8 cellular contexts compared by ENCODE assay signal in the genomic region with DNA sequence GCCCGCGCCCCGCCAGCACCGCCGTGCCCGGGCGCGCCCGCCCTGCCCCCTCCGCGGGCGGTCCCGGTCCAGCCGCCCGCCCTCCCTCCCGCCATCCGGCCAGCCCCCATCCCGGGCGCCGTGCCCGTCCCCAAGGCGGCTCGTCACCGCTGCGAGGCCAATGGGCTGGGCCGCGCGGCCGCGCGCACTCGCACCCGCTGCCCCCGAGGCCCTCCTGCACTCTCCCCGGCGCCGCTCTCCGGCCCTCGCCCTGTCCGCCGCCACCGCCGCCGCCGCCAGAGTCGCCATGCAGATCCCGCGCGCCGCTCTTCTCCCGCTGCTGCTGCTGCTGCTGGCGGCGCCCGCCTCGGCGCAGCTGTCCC. TPM values are rescaled to one million over a fixed set of nuclear protein-coding genes. Genes with fewer than 3 reads are reported as not detected.
DNase-seq lines count a peak whose midpoint lies in the region; ATAC-seq and TF ChIP-seq lines count a peak whose summit lies in the region.

A gene (plus strand): TSS at position 187 of the 362 bp plus-strand sequence. CDS start 100 bp downstream, at position 287.

- H3K4me3 ChIP-seq in neural cell (ENCODE audit: low read length), result peak within 1 kb of the TSS; percentile 65

- H3K27me3 Mint-ChIP-seq in activated T-cell treated with anti-CD3 and anti-CD28 coated beads, Interleukin-2, amount 50 U/mL, for 24 hours, result peaks cover 79% of the 10 kb centered on the region
- H3K27me3 Mint-ChIP-seq in activated naive CD8-positive, alpha-beta T cell treated with anti-CD3 and anti-CD28 coated beads for 36 hours, result peaks cover 85% of the 10 kb centered on the region

- TF ChIP-seq RAD21 in neural cell (conservative IDR thresholded peaks at IDR 0.05), result no peak

- H3K27me3 ChIP-seq in neural cell (ENCODE audit: insufficient read depth, low read depth, low read length), result peaks cover 46% of the 10 kb centered on the region

- H3K4me3 Mint-ChIP-seq in activated T-cell treated with anti-CD3 and anti-CD28 coated beads, Interleukin-2, amount 50 U/mL, for 24 hours, result peak within 1 kb of the TSS; percentile 76
- H3K4me3 Mint-ChIP-seq in activated naive CD8-positive, alpha-beta T cell treated with anti-CD3 and anti-CD28 coated beads for 36 hours, result peak within 1 kb of the TSS; percentile 80

- peaks cover 15% of the 10 kb centered on the region for H3K4me1 Mint-ChIP-seq in activated T-cell treated with anti-CD3 and anti-CD28 coated beads, Interleukin-2, amount 50 U/mL, for 24 hours (ENCODE audit: low read depth)
- H3K4me1 Mint-ChIP-seq in activated naive CD8-positive, alpha-beta T cell treated with anti-CD3 and anti-CD28 coated beads for 36 hours, result peaks cover 14% of the 10 kb centered on the region

- H3K9me3 ChIP-seq in neural cell (ENCODE audit: low read length), result no peaks in the 10 kb centered on the region

- DNase-seq in activated T-cell treated with anti-CD3 and anti-CD28 coated beads, Interleukin-2, amount 50 U/mL, for 24 hours, result no peak
- DNase-seq in activated T-cell treated with anti-CD3 and anti-CD28 coated beads, Interleukin-2, amount 50 U/mL, for 1 hour, result no peak
- no peak for DNase-seq in activated naive CD8-positive, alpha-beta T cell treated with anti-CD3 and anti-CD28 coated beads for 36 hours
- DNase-seq in glomerular visceral epithelial cell (ENCODE audit: extremely low spot score) (peak; percentile 59), T-helper 9 cell (no peak)
- DNase-seq in NK-92 treated with Interleukin-12 subunit alpha and Interleukin-12 subunit beta, amount 100 ng/mL, for 24 hours (lab: John Stamatoyannopoulos, UW), result no peak

- no peaks in the 10 kb centered on the region for H3K9me3 Mint-ChIP-seq in activated T-cell treated with anti-CD3 and anti-CD28 coated beads, Interleukin-2, amount 50 U/mL, for 24 hours
- H3K9me3 Mint-ChIP-seq in activated naive CD8-positive, alpha-beta T cell treated with anti-CD3 and anti-CD28 coated beads for 36 hours, result no peaks in the 10 kb centered on the region

- no peaks in the 10 kb centered on the region for H3K79me2 ChIP-seq in neural cell (replicated peaks; ENCODE audit: insufficient read depth, low read length)

- no peaks in the 10 kb centered on the region for H3K36me3 Mint-ChIP-seq in activated T-cell treated with anti-CD3 and anti-CD28 coated beads, Interleukin-2, amount 50 U/mL, for 24 hours (ENCODE audit: low read depth)
- no peaks in the 10 kb centered on the region for H3K36me3 Mint-ChIP-seq in activated naive CD8-positive, alpha-beta T cell treated with anti-CD3 and anti-CD28 coated beads for 36 hours

- no peak within 1 kb of the TSS for H2AFZ ChIP-seq in neural cell (ENCODE audit: low read depth, low read length)

- H3F3A ChIP-seq in neural cell (ENCODE audit: insufficient read depth, low read length, poor library complexity, severe bottlenecking), result no peaks in the 10 kb centered on the region

- ATAC-seq in GM21717 (IDR thresholded peaks at IDR 0.05; ENCODE audit: unreplicated experiment), result no peak

- H3K27ac Mint-ChIP-seq in activated T-cell treated with anti-CD3 and anti-CD28 coated beads, Interleukin-2, amount 50 U/mL, for 24 hours, result no peak within 1 kb of the TSS
- no peak within 1 kb of the TSS for H3K27ac Mint-ChIP-seq in activated naive CD8-positive, alpha-beta T cell treated with anti-CD3 and anti-CD28 coated beads for 36 hours

- peak within 1 kb of the TSS; percentile 30 for H3K4me2 ChIP-seq in neural cell (ENCODE audit: low read length)

- no peaks in the 10 kb centered on the region for H4K20me1 ChIP-seq in neural cell (ENCODE audit: insufficient read depth)

- peak within 1 kb of the TSS; percentile 31 for H3K9ac ChIP-seq in neural cell (ENCODE audit: low read length)

- no peak for TF ChIP-seq CTCF in neural cell (IDR thresholded peaks at IDR 0.05; ENCODE audit: poor library complexity, severe bottlenecking)

- no peak for TF ChIP-seq EP300 in neural cell (conservative IDR thresholded peaks at IDR 0.05; ENCODE audit: poor library complexity, severe bottlenecking)

- no peak within 1 kb of the TSS for H3K27ac ChIP-seq in neural cell (ENCODE audit: low read length)

- H3K36me3 ChIP-seq in neural cell (ENCODE audit: insufficient read depth, low read length), result no peaks in the 10 kb centered on the region

- no peaks in the 10 kb centered on the region for H3K9me2 ChIP-seq in neural cell (ENCODE audit: insufficient read depth, low read length)

TF ChIP-seq in neural cell, 6 proteins besides CTCF, POLR2A, EP300 and RAD21:
- TF ChIP-seq, protein P1, sequence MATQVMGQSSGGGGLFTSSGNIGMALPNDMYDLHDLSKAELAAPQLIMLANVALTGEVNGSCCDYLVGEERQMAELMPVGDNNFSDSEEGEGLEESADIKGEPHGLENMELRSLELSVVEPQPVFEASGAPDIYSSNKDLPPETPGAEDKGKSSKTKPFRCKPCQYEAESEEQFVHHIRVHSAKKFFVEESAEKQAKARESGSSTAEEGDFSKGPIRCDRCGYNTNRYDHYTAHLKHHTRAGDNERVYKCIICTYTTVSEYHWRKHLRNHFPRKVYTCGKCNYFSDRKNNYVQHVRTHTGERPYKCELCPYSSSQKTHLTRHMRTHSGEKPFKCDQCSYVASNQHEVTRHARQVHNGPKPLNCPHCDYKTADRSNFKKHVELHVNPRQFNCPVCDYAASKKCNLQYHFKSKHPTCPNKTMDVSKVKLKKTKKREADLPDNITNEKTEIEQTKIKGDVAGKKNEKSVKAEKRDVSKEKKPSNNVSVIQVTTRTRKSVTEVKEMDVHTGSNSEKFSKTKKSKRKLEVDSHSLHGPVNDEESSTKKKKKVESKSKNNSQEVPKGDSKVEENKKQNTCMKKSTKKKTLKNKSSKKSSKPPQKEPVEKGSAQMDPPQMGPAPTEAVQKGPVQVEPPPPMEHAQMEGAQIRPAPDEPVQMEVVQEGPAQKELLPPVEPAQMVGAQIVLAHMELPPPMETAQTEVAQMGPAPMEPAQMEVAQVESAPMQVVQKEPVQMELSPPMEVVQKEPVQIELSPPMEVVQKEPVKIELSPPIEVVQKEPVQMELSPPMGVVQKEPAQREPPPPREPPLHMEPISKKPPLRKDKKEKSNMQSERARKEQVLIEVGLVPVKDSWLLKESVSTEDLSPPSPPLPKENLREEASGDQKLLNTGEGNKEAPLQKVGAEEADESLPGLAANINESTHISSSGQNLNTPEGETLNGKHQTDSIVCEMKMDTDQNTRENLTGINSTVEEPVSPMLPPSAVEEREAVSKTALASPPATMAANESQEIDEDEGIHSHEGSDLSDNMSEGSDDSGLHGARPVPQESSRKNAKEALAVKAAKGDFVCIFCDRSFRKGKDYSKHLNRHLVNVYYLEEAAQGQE (IDR thresholded peaks at IDR 0.05; ENCODE audit: borderline replicate concordance), result no peak
- no peak for TF ChIP-seq POLR2AphosphoS5 (IDR thresholded peaks at IDR 0.05)
- no peak for TF ChIP-seq SMC3 (conservative IDR thresholded peaks at IDR 0.05; ENCODE audit: poor library complexity)
- no peak for TF ChIP-seq TAF1 (IDR thresholded peaks at IDR 0.05; ENCODE audit: low read depth)
- TF ChIP-seq EZH2 (IDR thresholded peaks at IDR 0.05; ENCODE audit: borderline replicate concordance, insufficient read depth, low read length, poor library complexity, severe bottlenecking), result no peak

RNA-seq across cellular contexts. Expression of the gene that starts here (rescaled TPM):
- not detected for total RNA-seq in activated naive CD8-positive, alpha-beta T cell treated with anti-CD3 and anti-CD28 coated beads for 36 hours
- 1.4 and 1.7 TPM in 2 replicates for polyA plus RNA-seq in neural cell
- 1.2 and 1.5 TPM in 2 replicates for polyA minus RNA-seq in neural cell
